Comparison of ENCODE assay signal across 6 cellular contexts in the genomic region with DNA sequence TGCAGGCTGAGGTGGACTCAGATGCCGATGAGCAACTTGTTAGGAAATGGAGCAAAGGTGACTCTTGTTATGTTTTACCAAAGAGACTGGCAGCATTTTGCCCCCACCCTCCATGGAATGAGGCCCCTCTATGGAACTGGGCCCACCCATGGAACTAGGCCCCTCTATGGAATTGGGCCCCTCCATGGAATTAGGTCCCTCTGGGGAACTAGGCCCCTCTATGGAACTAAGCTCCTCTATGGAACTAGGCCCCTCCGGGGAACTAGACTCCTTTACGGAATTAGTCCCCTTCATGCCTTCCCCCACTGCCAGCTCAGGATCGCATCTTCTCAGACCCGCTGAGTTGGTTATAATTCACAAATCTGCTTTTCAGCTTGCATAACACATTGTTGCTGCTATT.
"Had no signal": no experiment of that assay in that cellular context is flagged by ENCODE, and none has a peak within 500 bp of the region (broad histone marks: within the 10 kb centered on the region; RNA-seq: fewer than 3 reads in every experiment).

No MANE protein-coding gene starts in this region.

- H3K4me3 ChIP-seq: K562 had no signal

- DNase-seq: IMR-90, KBM-7 had no signal

- H3K27ac ChIP-seq: HL-60 had no signal

- H3K27ac Mint-ChIP-seq: IgD-negative memory B cell had no signal

- ATAC-seq: HepG2, K562 had no signal

- H3K36me3 Mint-ChIP-seq: IgD-negative memory B cell had no signal

- H3K4me3 Mint-ChIP-seq: IgD-negative memory B cell had no signal
